In genomic region chr1:52944566-52944965, GRCh38 we compare ENCODE assay signal across 28 cellular contexts.
"Had no signal": no experiment of that assay in that cellular context is flagged by ENCODE, and none has a peak within 500 bp of the region (broad histone marks: within the 10 kb centered on the region; RNA-seq: fewer than 3 reads in every experiment).

No MANE protein-coding gene starts in this region.

- H3K4me3 Mint-ChIP-seq: immature natural killer cell; naive thymus-derived CD4-positive, alpha-beta T cell; natural killer cell treated with Interleukin-12 subunit alpha and Interleukin-12 subunit beta and Interleukin-15 and Interleukin-18, amount 100 ng/mL, for 72 hours; stimulated activated memory B cell treated with anti-CD40 and anti-IgM and Interleukin-4, amounts not matched to agents 10 μg/mL and 1 μg/mL and 100 μg/mL, for 72 hours; stimulated activated naive CD8-positive, alpha-beta T cell treated with anti-CD3 and anti-CD28 coated beads, Interleukin-15, amount 100 ng/mL, for 72 hours; type B pancreatic cell had no signal

- H3K9me3 Mint-ChIP-seq: natural killer cell treated with Interleukin-12 subunit alpha and Interleukin-12 subunit beta and Interleukin-15 and Interleukin-18, amount 100 ng/mL, for 72 hours; stimulated activated naive CD8-positive, alpha-beta T cell treated with anti-CD3 and anti-CD28 coated beads, Interleukin-15, amount 100 ng/mL, for 72 hours; type B pancreatic cell had no signal

- DNase-seq: hypothalamus; immature natural killer cell; kidney; left colon; left ventricle myocardium inferior; mesendoderm; midbrain; mucosa of descending colon; naive thymus-derived CD4-positive, alpha-beta T cell; ovary; right lobe of liver; stimulated activated CD4-positive, alpha-beta T cell treated with anti-CD3 and anti-CD28 coated beads, Interleukin-1b, Interleukin-23, amount 100 ng/mL, for 48 hours; stimulated activated CD4-positive, alpha-beta T cell treated with anti-CD3 and anti-CD28 coated beads, Interleukin-2, amount 100 ng/mL, for 48 hours; stimulated activated CD4-positive, alpha-beta T cell treated with anti-CD3 and anti-CD28 coated beads, Interleukin-4, amount 100 ng/mL, for 4 hours; stimulated activated CD8-positive, alpha-beta memory T cell treated with anti-CD3 and anti-CD28 coated beads, Interleukin-4, amount 100 ng/mL, for 48 hours; stimulated activated naive CD4-positive, alpha-beta T cell treated with Interleukin-2 at 50 U/mL for 16 hours; stimulated activated naive CD8-positive, alpha-beta T cell treated with anti-CD3 and anti-CD28 coated beads, Interleukin-15, amount 100 ng/mL, for 72 hours; substantia nigra had no signal

- H3K27ac Mint-ChIP-seq: immature natural killer cell; naive thymus-derived CD4-positive, alpha-beta T cell; natural killer cell treated with Interleukin-12 subunit alpha and Interleukin-12 subunit beta and Interleukin-15 and Interleukin-18, amount 100 ng/mL, for 72 hours; progenitor cell of endocrine pancreas; stimulated activated memory B cell treated with anti-CD40 and anti-IgM and Interleukin-4, amounts not matched to agents 10 μg/mL and 1 μg/mL and 100 μg/mL, for 72 hours; stimulated activated naive CD8-positive, alpha-beta T cell treated with anti-CD3 and anti-CD28 coated beads, Interleukin-15, amount 100 ng/mL, for 72 hours; type B pancreatic cell had no signal

- H3K9me3 ChIP-seq: left ventricle myocardium inferior, mucosa of descending colon, ovary, right atrium auricular region, right lobe of liver, tibial nerve, vagina had no signal

- H3K4me1 ChIP-seq: left ventricle myocardium inferior, right atrium auricular region, right lobe of liver, tibial nerve, vagina had no signal

- H3K4me2 ChIP-seq: smooth muscle cell had no signal

- H3K27ac ChIP-seq: left ventricle myocardium inferior, ovary, right atrium auricular region, right lobe of liver, tibial nerve, vagina had no signal

- ATAC-seq: left colon; mucosa of descending colon; naive thymus-derived CD4-positive, alpha-beta T cell; natural killer cell treated with Interleukin-12 subunit alpha and Interleukin-12 subunit beta and Interleukin-15 and Interleukin-18, amount 100 ng/mL, for 72 hours; stimulated activated memory B cell treated with anti-CD40 and anti-IgM and Interleukin-4, amounts not matched to agents 10 μg/mL and 1 μg/mL and 100 μg/mL, for 72 hours; stimulated activated naive CD8-positive, alpha-beta T cell treated with anti-CD3 and anti-CD28 coated beads, Interleukin-15, amount 100 ng/mL, for 72 hours had no signal

- H3K4me1 Mint-ChIP-seq: immature natural killer cell; stimulated activated memory B cell treated with anti-CD40 and anti-IgM and Interleukin-4, amounts not matched to agents 10 μg/mL and 1 μg/mL and 100 μg/mL, for 72 hours; stimulated activated naive CD8-positive, alpha-beta T cell treated with anti-CD3 and anti-CD28 coated beads, Interleukin-15, amount 100 ng/mL, for 72 hours had no signal

- H3K27me3 Mint-ChIP-seq: naive thymus-derived CD4-positive, alpha-beta T cell; natural killer cell treated with Interleukin-12 subunit alpha and Interleukin-12 subunit beta and Interleukin-15 and Interleukin-18, amount 100 ng/mL, for 72 hours; progenitor cell of endocrine pancreas; stimulated activated memory B cell treated with anti-CD40 and anti-IgM and Interleukin-4, amounts not matched to agents 10 μg/mL and 1 μg/mL and 100 μg/mL, for 72 hours; stimulated activated naive CD8-positive, alpha-beta T cell treated with anti-CD3 and anti-CD28 coated beads, Interleukin-15, amount 100 ng/mL, for 72 hours; type B pancreatic cell had no signal

- H3K27me3 ChIP-seq: ovary, right atrium auricular region, right lobe of liver, tibial nerve, vagina had no signal

- H3K4me3 ChIP-seq: left ventricle myocardium inferior, lung, mucosa of descending colon, ovary, right atrium auricular region, right lobe of liver, smooth muscle cell, tibial nerve, vagina had no signal

- FAIRE-seq: islet of Langerhans, kidney had no signal

- H3K36me3 ChIP-seq: ovary, vagina had no signal
